In genomic region chr10:44300666-44301649, GRCh38 we compare ENCODE assay signal across 9 cellular contexts.
DNase-seq lines count a peak whose midpoint lies in the region; ATAC-seq lines count a peak whose summit lies in the region.
"Had no signal": no experiment of that assay in that cellular context is flagged by ENCODE, and none has a peak within 500 bp of the region (broad histone marks: within the 10 kb centered on the region; RNA-seq: fewer than 3 reads in every experiment).

No MANE protein-coding gene starts in this region.

- no peak overlapping the region for H3K27ac Mint-ChIP-seq in activated T-helper 17 cell treated with anti-CD3 and anti-CD28 coated beads, Interleukin-2, amount 50 U/mL, for 72 hours

- no peaks in the 10 kb centered on the region for H3K36me3 Mint-ChIP-seq in activated T-helper 17 cell treated with anti-CD3 and anti-CD28 coated beads, Interleukin-2, amount 50 U/mL, for 72 hours (ENCODE audit: low read depth)

- DNase-seq in AG20443 (ENCODE audit: low spot score) (peak; percentile 91), non-pigmented ciliary epithelial cell (ENCODE audit: low read depth) (peak; percentile 94), GM19240 (ENCODE audit: insufficient read length, low spot score) (no peak)
- DNase-seq in activated naive CD4-positive, alpha-beta T cell treated with Interleukin-2 at 50 U/mL for 16 hours, result no peak

- no peaks in the 10 kb centered on the region for H3K27me3 Mint-ChIP-seq in activated T-helper 17 cell treated with anti-CD3 and anti-CD28 coated beads, Interleukin-2, amount 50 U/mL, for 72 hours
- H3K27me3 Mint-ChIP-seq: central memory CD8-positive, alpha-beta T cell had no signal

- H3K4me3 Mint-ChIP-seq in activated T-helper 17 cell treated with anti-CD3 and anti-CD28 coated beads, Interleukin-2, amount 50 U/mL, for 72 hours, result no peak overlapping the region
- H3K4me3 Mint-ChIP-seq: central memory CD8-positive, alpha-beta T cell had no signal

- H3K4me1 Mint-ChIP-seq in activated T-helper 17 cell treated with anti-CD3 and anti-CD28 coated beads, Interleukin-2, amount 50 U/mL, for 72 hours, result no peaks in the 10 kb centered on the region
- H3K4me1 Mint-ChIP-seq: central memory CD8-positive, alpha-beta T cell had no signal

- peaks cover 6% of the 10 kb centered on the region for H3K9me3 Mint-ChIP-seq in activated T-helper 17 cell treated with anti-CD3 and anti-CD28 coated beads, Interleukin-2, amount 50 U/mL, for 72 hours

- ATAC-seq in GM19025 (IDR thresholded peaks at IDR 0.05; ENCODE audit: low read depth, unreplicated experiment) (peak; percentile 81), HG03342 (IDR thresholded peaks at IDR 0.05; ENCODE audit: unreplicated experiment) (peak; percentile 86), HG03571 (IDR thresholded peaks at IDR 0.05; ENCODE audit: unreplicated experiment) (no peak)
- ATAC-seq in activated T-helper 17 cell treated with anti-CD3 and anti-CD28 coated beads, Interleukin-2, amount 50 U/mL, for 72 hours (replicated peaks), result peak; percentile 92

Comparison
In these comparisons a context has a peak if more than half of its experiments do, and no peak if none do; other contexts are left out.
1. DNase-seq: peak in AG20443 (single experiment) and non-pigmented ciliary epithelial cell (single experiment); none in GM19240 (single experiment) and activated naive CD4-positive, alpha-beta T cell treated with Interleukin-2 at 50 U/mL for 16 hours (single experiment).